In the genomic region with DNA sequence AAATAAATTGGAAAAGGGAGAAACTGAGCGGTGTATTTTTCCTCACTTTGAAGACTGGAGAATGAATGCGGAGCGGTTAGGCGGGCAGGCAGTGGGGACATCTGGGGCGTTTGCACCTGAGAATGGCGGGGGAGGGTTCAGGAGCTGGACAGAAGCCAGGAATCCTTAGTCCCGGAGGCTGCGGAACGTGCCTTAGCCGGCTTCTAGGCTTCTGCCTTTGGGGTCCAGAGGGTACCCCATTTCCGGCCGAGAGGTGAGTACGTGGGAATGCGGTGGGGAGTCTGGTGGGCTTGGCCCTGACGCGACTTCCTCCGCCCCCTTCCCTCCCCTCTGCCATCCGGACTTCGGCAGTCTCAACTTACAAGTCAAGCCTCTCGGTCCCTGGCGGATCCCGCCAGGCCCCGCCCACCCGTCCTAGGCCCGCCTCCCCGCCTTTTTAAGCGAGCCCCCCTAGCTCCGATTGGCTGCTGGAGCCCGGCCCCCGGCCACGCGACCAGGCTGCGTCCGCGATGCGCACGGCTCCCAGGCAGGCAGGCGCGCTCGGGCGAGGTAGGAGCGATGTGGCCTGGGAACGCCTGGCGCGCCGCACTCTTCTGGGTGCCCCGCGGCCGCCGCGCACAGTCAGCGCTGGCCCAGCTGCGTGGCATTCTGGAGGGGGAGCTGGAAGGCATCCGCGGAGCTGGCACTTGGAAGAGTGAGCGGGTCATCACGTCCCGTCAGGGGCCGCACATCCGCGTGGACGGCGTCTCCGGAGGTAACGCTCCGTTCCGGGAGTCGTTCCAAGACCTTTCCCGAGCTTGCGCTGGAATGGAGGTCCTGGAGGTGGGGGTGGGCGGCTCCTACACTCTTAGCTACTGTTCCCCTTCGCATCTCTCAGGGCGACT, we compare ENCODE assay signal across 1 cellular context.
A peak's percentile ranks its signal among the peaks of the same experiment; 100 is the strongest.
TF ChIP-seq lines count a peak whose summit lies in the region.

TSS of gene GCAT (plus strand) at position 525 of the 884 bp plus-strand sequence. CDS start at position 559, 34 bp downstream.

TF ChIP-seq in HEK293, 187 proteins besides CTCF, POLR2A, EP300 and RAD21 (continued from another document and continues in another):
- TF ChIP-seq ZNF211 (tag by site-specific recombination; IDR thresholded peaks at IDR 0.05; ENCODE audit: low read depth), result no peak
- no peak for TF ChIP-seq HOXD13 (CRISPR knock-in tag; IDR thresholded peaks at IDR 0.05; ENCODE audit: borderline replicate concordance)
- TF ChIP-seq YY2 (tag by site-specific recombination; IDR thresholded peaks at IDR 0.05), result 0 out of 2 replicates have a peak, but pooled peaks have one; percentile 15
- TF ChIP-seq ZNF747 (tag by site-specific recombination; IDR thresholded peaks at IDR 0.05), result no peak
- peak; percentile 65 for TF ChIP-seq ZNF692 (tag by site-specific recombination; IDR thresholded peaks at IDR 0.05)
- TF ChIP-seq ZIC2 (tag by site-specific recombination; IDR thresholded peaks at IDR 0.05), result peak; percentile 69
- no peak for TF ChIP-seq ZNF292 (tag by site-specific recombination; IDR thresholded peaks at IDR 0.05; ENCODE audit: borderline replicate concordance, low read depth)
- no peak for TF ChIP-seq ZNF114 (tag by site-specific recombination; IDR thresholded peaks at IDR 0.05)
- no peak for TF ChIP-seq ZSCAN18 (tag by site-specific recombination; IDR thresholded peaks at IDR 0.05)
- TF ChIP-seq ZNF530 (tag by site-specific recombination; IDR thresholded peaks at IDR 0.05; ENCODE audit: low read depth), result no peak
- peak; percentile 74 for TF ChIP-seq ZBTB48 (tag by site-specific recombination; IDR thresholded peaks at IDR 0.05)
- TF ChIP-seq, protein P1, sequence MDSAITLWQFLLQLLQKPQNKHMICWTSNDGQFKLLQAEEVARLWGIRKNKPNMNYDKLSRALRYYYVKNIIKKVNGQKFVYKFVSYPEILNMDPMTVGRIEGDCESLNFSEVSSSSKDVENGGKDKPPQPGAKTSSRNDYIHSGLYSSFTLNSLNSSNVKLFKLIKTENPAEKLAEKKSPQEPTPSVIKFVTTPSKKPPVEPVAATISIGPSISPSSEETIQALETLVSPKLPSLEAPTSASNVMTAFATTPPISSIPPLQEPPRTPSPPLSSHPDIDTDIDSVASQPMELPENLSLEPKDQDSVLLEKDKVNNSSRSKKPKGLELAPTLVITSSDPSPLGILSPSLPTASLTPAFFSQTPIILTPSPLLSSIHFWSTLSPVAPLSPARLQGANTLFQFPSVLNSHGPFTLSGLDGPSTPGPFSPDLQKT (IDR thresholded peaks at IDR 0.05; ENCODE audit: borderline replicate concordance, low read depth, low read length), result no peak
- TF ChIP-seq GLIS1 (tag by site-specific recombination; IDR thresholded peaks at IDR 0.05), result peak; percentile 46
- no peak for TF ChIP-seq ZBTB6 (tag by site-specific recombination; IDR thresholded peaks at IDR 0.05)
- TF ChIP-seq ZXDB (tag by site-specific recombination; IDR thresholded peaks at IDR 0.05), result peak; percentile 59
- TF ChIP-seq PRDM10 (tag by site-specific recombination; IDR thresholded peaks at IDR 0.05), result peak; percentile 99
- TF ChIP-seq ZNF2 (tag by site-specific recombination; IDR thresholded peaks at IDR 0.05), result peak; percentile 72; the same call in 1 of the 2 replicates
- no peak for TF ChIP-seq ZNF624 (tag by site-specific recombination; IDR thresholded peaks at IDR 0.05)
- TF ChIP-seq, protein P2, sequence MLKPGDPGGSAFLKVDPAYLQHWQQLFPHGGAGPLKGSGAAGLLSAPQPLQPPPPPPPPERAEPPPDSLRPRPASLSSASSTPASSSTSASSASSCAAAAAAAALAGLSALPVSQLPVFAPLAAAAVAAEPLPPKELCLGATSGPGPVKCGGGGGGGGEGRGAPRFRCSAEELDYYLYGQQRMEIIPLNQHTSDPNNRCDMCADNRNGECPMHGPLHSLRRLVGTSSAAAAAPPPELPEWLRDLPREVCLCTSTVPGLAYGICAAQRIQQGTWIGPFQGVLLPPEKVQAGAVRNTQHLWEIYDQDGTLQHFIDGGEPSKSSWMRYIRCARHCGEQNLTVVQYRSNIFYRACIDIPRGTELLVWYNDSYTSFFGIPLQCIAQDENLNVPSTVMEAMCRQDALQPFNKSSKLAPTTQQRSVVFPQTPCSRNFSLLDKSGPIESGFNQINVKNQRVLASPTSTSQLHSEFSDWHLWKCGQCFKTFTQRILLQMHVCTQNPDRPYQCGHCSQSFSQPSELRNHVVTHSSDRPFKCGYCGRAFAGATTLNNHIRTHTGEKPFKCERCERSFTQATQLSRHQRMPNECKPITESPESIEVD (tag by site-specific recombination; IDR thresholded peaks at IDR 0.05), result no peak
- TF ChIP-seq ZBTB8A (tag by site-specific recombination; IDR thresholded peaks at IDR 0.05), result peak; percentile 93
- TF ChIP-seq, protein P3, sequence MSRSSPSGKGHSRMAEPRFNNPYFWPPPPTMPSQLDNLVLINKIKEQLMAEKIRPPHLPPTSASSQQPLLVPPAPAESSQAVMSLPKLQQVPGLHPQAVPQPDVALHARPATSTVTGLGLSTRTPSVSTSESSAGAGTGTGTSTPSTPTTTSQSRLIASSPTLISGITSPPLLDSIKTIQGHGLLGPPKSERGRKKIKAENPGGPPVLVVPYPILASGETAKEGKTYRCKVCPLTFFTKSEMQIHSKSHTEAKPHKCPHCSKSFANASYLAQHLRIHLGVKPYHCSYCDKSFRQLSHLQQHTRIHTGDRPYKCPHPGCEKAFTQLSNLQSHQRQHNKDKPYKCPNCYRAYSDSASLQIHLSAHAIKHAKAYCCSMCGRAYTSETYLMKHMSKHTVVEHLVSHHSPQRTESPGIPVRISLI (tag by site-specific recombination; IDR thresholded peaks at IDR 0.05), result no peak
- TF ChIP-seq, protein P4, sequence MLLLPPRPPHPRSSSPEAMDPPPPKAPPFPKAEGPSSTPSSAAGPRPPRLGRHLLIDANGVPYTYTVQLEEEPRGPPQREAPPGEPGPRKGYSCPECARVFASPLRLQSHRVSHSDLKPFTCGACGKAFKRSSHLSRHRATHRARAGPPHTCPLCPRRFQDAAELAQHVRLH (tag by site-specific recombination; IDR thresholded peaks at IDR 0.05), result peak; percentile 53
- TF ChIP-seq, protein P5, sequence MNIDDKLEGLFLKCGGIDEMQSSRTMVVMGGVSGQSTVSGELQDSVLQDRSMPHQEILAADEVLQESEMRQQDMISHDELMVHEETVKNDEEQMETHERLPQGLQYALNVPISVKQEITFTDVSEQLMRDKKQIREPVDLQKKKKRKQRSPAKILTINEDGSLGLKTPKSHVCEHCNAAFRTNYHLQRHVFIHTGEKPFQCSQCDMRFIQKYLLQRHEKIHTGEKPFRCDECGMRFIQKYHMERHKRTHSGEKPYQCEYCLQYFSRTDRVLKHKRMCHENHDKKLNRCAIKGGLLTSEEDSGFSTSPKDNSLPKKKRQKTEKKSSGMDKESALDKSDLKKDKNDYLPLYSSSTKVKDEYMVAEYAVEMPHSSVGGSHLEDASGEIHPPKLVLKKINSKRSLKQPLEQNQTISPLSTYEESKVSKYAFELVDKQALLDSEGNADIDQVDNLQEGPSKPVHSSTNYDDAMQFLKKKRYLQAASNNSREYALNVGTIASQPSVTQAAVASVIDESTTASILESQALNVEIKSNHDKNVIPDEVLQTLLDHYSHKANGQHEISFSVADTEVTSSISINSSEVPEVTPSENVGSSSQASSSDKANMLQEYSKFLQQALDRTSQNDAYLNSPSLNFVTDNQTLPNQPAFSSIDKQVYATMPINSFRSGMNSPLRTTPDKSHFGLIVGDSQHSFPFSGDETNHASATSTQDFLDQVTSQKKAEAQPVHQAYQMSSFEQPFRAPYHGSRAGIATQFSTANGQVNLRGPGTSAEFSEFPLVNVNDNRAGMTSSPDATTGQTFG (tag by site-specific recombination; IDR thresholded peaks at IDR 0.05; ENCODE audit: borderline replicate concordance), result no peak
- TF ChIP-seq ZNF140 (tag by site-specific recombination; IDR thresholded peaks at IDR 0.05), result no peak
- no peak for TF ChIP-seq HOXC10 (CRISPR knock-in tag; IDR thresholded peaks at IDR 0.05)
- TF ChIP-seq ZNF146 (tag by site-specific recombination; IDR thresholded peaks at IDR 0.05), result no peak
- TF ChIP-seq ZNF600 (tag by site-specific recombination; IDR thresholded peaks at IDR 0.05), result peak; percentile 96
- peak; percentile 57 for TF ChIP-seq ZFHX2 (tag by site-specific recombination; conservative IDR thresholded peaks at IDR 0.05)
- TF ChIP-seq ZBTB11 (tag by site-specific recombination; conservative IDR thresholded peaks at IDR 0.05; ENCODE audit: low read depth), result peak; percentile 57
- TF ChIP-seq ZNF830 (tag by site-specific recombination; IDR thresholded peaks at IDR 0.05; ENCODE audit: low read depth), result no peak
- TF ChIP-seq ZNF223 (tag by site-specific recombination; IDR thresholded peaks at IDR 0.05), result no peak
- peak; percentile 68 for TF ChIP-seq WT1 (tag by site-specific recombination; IDR thresholded peaks at IDR 0.05)
- TF ChIP-seq SP3 (tag by site-specific recombination; IDR thresholded peaks at IDR 0.05), result peak; percentile 86
- TF ChIP-seq BCL11B (tag by site-specific recombination; IDR thresholded peaks at IDR 0.05; ENCODE audit: low read depth), result peak; percentile 55; the same call in 1 of the 2 replicates
- no peak for TF ChIP-seq ZBTB21 (tag by site-specific recombination; IDR thresholded peaks at IDR 0.05)
- TF ChIP-seq ZNF404 (tag by site-specific recombination; IDR thresholded peaks at IDR 0.05), result no peak
- TF ChIP-seq ZFP37 (tag by site-specific recombination; IDR thresholded peaks at IDR 0.05), result no peak
- TF ChIP-seq FEZF1 (tag by site-specific recombination; IDR thresholded peaks at IDR 0.05), result no peak
